10 cellular contexts compared by ENCODE assay signal in the genomic region with DNA sequence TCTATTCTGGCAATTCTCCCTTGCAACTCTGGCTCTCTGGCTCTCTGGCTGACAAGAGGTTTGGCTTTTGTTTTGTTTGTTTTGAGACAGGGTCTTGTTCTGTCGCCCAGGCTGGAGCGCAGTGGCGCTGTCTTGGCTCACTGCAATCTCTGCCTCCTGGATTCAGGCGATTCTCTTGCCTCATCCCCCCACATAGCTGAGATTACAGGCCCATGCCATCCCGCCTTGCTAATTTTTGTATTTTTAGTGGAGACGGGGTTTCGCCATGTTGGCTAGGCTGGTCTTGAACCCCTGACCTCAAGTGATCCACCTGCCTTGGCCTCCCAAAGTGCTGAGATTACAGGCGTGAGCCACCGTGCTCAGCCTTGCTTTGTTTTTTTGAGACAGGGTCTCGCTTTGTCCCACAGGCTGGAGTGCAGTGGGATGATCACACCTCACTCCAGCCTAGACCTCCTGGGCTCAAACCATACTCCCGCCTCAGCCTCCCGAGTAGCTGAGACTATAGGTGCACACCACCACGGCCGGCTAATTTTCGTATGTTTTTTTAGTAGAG. TPM values are rescaled to one million over a fixed set of nuclear protein-coding genes. Genes with fewer than 3 reads are reported as not detected.
"Had no signal": no experiment of that assay in that cellular context is flagged by ENCODE, and none has a peak within 500 bp of the region (broad histone marks: within the 10 kb centered on the region; RNA-seq: fewer than 3 reads in every experiment).

No MANE protein-coding gene starts in this region.

RNA-seq across cellular contexts. Expression of gene CHP2, which starts 20.4 kb away (rescaled TPM):
- total RNA-seq: activated CD4-positive, alpha-beta T cell treated with anti-CD3 and anti-CD28 coated beads, Interleukin-2, amount 10 ng/mL, durations not matched to agents 24 days and 14 days; activated CD8-positive, alpha-beta memory T cell treated with anti-CD3 and anti-CD28 coated beads for 36 hours; activated CD8-positive, alpha-beta T cell treated with anti-CD3 and anti-CD28 coated beads for 36 hours; activated naive CD8-positive, alpha-beta T cell treated with anti-CD3 and anti-CD28 coated beads for 36 hours; activated T-cell treated with anti-CD3 and anti-CD28 coated beads, Interleukin-2, amount 50 U/mL, for 72 hours; activated T-helper 17 cell treated with anti-CD3 and anti-CD28 coated beads, Interleukin-2, amount 50 U/mL, for 72 hours; RPMI7951; SJCRH30 had no signal
- polyA plus RNA-seq: SK-N-SH had no signal

RNA-seq across cellular contexts. Expression of gene ERN2, which starts 21.4 kb away (rescaled TPM):
- total RNA-seq: activated CD4-positive, alpha-beta T cell treated with anti-CD3 and anti-CD28 coated beads, Interleukin-2, amount 10 ng/mL, durations not matched to agents 24 days and 14 days; activated CD8-positive, alpha-beta memory T cell treated with anti-CD3 and anti-CD28 coated beads for 36 hours; activated CD8-positive, alpha-beta T cell treated with anti-CD3 and anti-CD28 coated beads for 36 hours; activated naive CD8-positive, alpha-beta T cell treated with anti-CD3 and anti-CD28 coated beads for 36 hours; activated T-helper 17 cell treated with anti-CD3 and anti-CD28 coated beads, Interleukin-2, amount 50 U/mL, for 72 hours; aorta; RPMI7951; SJCRH30 had no signal
